Comparison of ENCODE assay signal across 16 cellular contexts in genomic region chr3:149216195-149216869, GRCh38. TPM values are rescaled to one million over a fixed set of nuclear protein-coding genes. Genes with fewer than 3 reads are reported as not detected.
DNase-seq lines count a peak whose midpoint lies in the region; ATAC-seq, FAIRE-seq and TF ChIP-seq lines count a peak whose summit lies in the region.
"Had no signal": no experiment of that assay in that cellular context is flagged by ENCODE, and none has a peak within 500 bp of the region (broad histone marks: within the 10 kb centered on the region; RNA-seq: fewer than 3 reads in every experiment).

No MANE protein-coding gene starts in this region.

- H3K27me3 Mint-ChIP-seq in CD14-positive monocyte (ENCODE audit: low read depth in 3 of 3), result peaks cover 0 to 4% (median 1%) of the 10 kb centered on the region in 3 donors

- 9 to 47% (median 30%) methylated on average over 4 of the region's 4 CpGs for WGBS in small intestine, 3 donors
- WGBS in psoas muscle, 3 donors, result 63 to 79% (median 67%) methylated on average over 4 of the region's 4 CpGs

- H3K4me3 Mint-ChIP-seq in CD14-positive monocyte, result no peak overlapping the region
- H3K4me3 Mint-ChIP-seq: activated CD8-positive, alpha-beta memory T cell treated with anti-CD3 and anti-CD28 coated beads, Interleukin-2, amount 10 ng/mL, durations not matched to agents 7 days and 5 days; activated naive CD8-positive, alpha-beta T cell; immature natural killer cell; natural killer cell had no signal

- no peaks in the 10 kb centered on the region for H3K27me3 ChIP-seq in small intestine (ENCODE audit: control insufficient read depth in 2 of 2, insufficient read depth in 2 of 2, low read length in 2 of 2)
- H3K27me3 ChIP-seq in psoas muscle (ENCODE audit: insufficient read depth in 3 of 3, low read length in 2 of 3), result no peaks in the 10 kb centered on the region
- H3K27me3 ChIP-seq: testis had no signal

- peak overlapping the region in 1 of 2 donors; percentile 63 for H3K27ac ChIP-seq in small intestine (ENCODE audit: low read depth in 1 of 2, low read length in 1 of 2)
- no peak overlapping the region for H3K27ac ChIP-seq in psoas muscle
- H3K27ac ChIP-seq: testis had no signal

- H3K9me3 ChIP-seq in small intestine (ENCODE audit: control insufficient read depth, low read depth), result no peaks in the 10 kb centered on the region
- no peaks in the 10 kb centered on the region for H3K9me3 ChIP-seq in psoas muscle
- H3K9me3 ChIP-seq: testis had no signal

- H3K4me3 ChIP-seq in small intestine (ENCODE audit: low read depth in 1 of 2, low read length in 2 of 2), result no peak overlapping the region
- H3K4me3 ChIP-seq in psoas muscle, result no peak overlapping the region
- H3K4me3 ChIP-seq: testis had no signal

- no peaks in the 10 kb centered on the region for H3K4me1 Mint-ChIP-seq in CD14-positive monocyte
- H3K4me1 Mint-ChIP-seq: activated CD8-positive, alpha-beta memory T cell treated with anti-CD3 and anti-CD28 coated beads, Interleukin-2, amount 10 ng/mL, durations not matched to agents 7 days and 5 days; immature natural killer cell; natural killer cell had no signal

- H3K36me3 Mint-ChIP-seq in CD14-positive monocyte, result no peaks in the 10 kb centered on the region
- H3K36me3 Mint-ChIP-seq: activated CD8-positive, alpha-beta memory T cell treated with anti-CD3 and anti-CD28 coated beads, Interleukin-2, amount 10 ng/mL, durations not matched to agents 7 days and 5 days; activated naive CD8-positive, alpha-beta T cell; immature natural killer cell; natural killer cell had no signal

- DNase-seq in NCI-H1105 treated with DMSO at 0.1 percent for 48 hours (lab: John Stamatoyannopoulos, UW) (peak; percentile 31), RPMI7951 (ENCODE audit: low read depth) (peak; percentile 41), iris pigment epithelial cell (ENCODE audit: low read depth) (peak; percentile 40), small intestine (peak; percentile 62), CD14-positive monocyte (ENCODE audit: low spot score) (no peak), psoas muscle (no peak)
- DNase-seq: activated CD8-positive, alpha-beta memory T cell treated with anti-CD3 and anti-CD28 coated beads, Interleukin-2, amount 10 ng/mL, durations not matched to agents 7 days and 5 days; cortex of kidney; immature natural killer cell; natural killer cell; NCI-H2171; PC-3; T1000; testis had no signal

- FAIRE-seq in small intestine (lab: Jason Lieb, UNC), result no peak

- no peak for TF ChIP-seq CTCF in CD14-positive monocyte (IDR thresholded peaks at IDR 0.05)
- TF ChIP-seq CTCF in psoas muscle (IDR thresholded peaks at IDR 0.05), result no peak

- intact Hi-C loops in CD14-positive monocyte (cut with micrococcal nuclease) (no loop called here), psoas muscle (cut with DNase I) (no loop called here)

- no peak overlapping the region for H3K27ac Mint-ChIP-seq in CD14-positive monocyte
- H3K27ac Mint-ChIP-seq: activated CD8-positive, alpha-beta memory T cell treated with anti-CD3 and anti-CD28 coated beads, Interleukin-2, amount 10 ng/mL, durations not matched to agents 7 days and 5 days; activated naive CD8-positive, alpha-beta T cell; immature natural killer cell; natural killer cell had no signal

- H3K36me3 ChIP-seq in small intestine (ENCODE audit: control insufficient read depth in 2 of 2, insufficient read depth in 2 of 2, low read length in 2 of 2) (no peaks in the 10 kb centered on the region), psoas muscle (ENCODE audit: insufficient read depth in 1 of 2, low read depth in 1 of 2) (no peaks in the 10 kb centered on the region)

- peaks cover 0 to 2% (median 0%) of the 10 kb centered on the region in 7 donors for H3K9me3 Mint-ChIP-seq in CD14-positive monocyte
- H3K9me3 Mint-ChIP-seq: immature natural killer cell, natural killer cell had no signal

- no peak for ATAC-seq in HG02840 (IDR thresholded peaks at IDR 0.05; ENCODE audit: low FRiP score, unreplicated experiment)
- ATAC-seq in psoas muscle, result no peak
- ATAC-seq: activated CD8-positive, alpha-beta memory T cell treated with anti-CD3 and anti-CD28 coated beads, Interleukin-2, amount 10 ng/mL, durations not matched to agents 7 days and 5 days; natural killer cell; PC-3 had no signal

- H3K4me1 ChIP-seq in small intestine (ENCODE audit: control insufficient read depth in 2 of 2, insufficient read depth in 1 of 2, low read depth in 1 of 2, low read length in 1 of 2) (peaks cover 2% of the 10 kb centered on the region in 2 donors), psoas muscle (peaks cover 3% of the 10 kb centered on the region)
- H3K4me1 ChIP-seq: testis had no signal

RNA-seq across cellular contexts. Expression of gene CP, which starts 5.3 kb away (rescaled TPM):
- total RNA-seq in RPMI7951 (2014; rRNA removed; shearing (Covaris generic)), result 0.39 TPM in 1 of 2 replicates, not detected in the other
- 10 to 100 TPM in 1 of 3 donors, 1 to 10 TPM in 2; 1.8 to 15.6 (median 3.8) TPM for polyA plus RNA-seq in small intestine
- polyA plus RNA-seq in CD14-positive monocyte, result not detected
- total RNA-seq in psoas muscle, result 1 to 10 TPM; 1.0 to 3.5 (median 1.8) TPM
- 1 to 10 TPM in 2 of 3 donors, under 1 TPM in 1; 0.23 to 2.3 (median 2.2) TPM for polyA plus RNA-seq in psoas muscle
- total RNA-seq: activated CD8-positive, alpha-beta memory T cell treated with anti-CD3 and anti-CD28 coated beads, Interleukin-2, amount 10 ng/mL, durations not matched to agents 7 days and 5 days; natural killer cell had no signal

Comparison
In these comparisons a context has a peak if more than half of its experiments do, and no peak if none do; other contexts are left out.
1. DNase-seq: peak in NCI-H1105 treated with DMSO at 0.1 percent for 48 hours (single experiment), RPMI7951 (single experiment), iris pigment epithelial cell (single experiment) and small intestine (single experiment); none in CD14-positive monocyte (single experiment) and psoas muscle (0 of 2).